9 cellular contexts compared by ENCODE assay signal in genomic region chr5:172173771-172174170, GRCh38. TPM values are rescaled to one million over a fixed set of nuclear protein-coding genes. Genes with fewer than 3 reads are reported as not detected.
A peak's percentile ranks its signal among the peaks of the same experiment; 100 is the strongest.
DNase-seq lines count a peak whose midpoint lies in the region; ATAC-seq and TF ChIP-seq lines count a peak whose summit lies in the region.
"Had no signal": no experiment of that assay in that cellular context is flagged by ENCODE, and none has a peak within 500 bp of the region (broad histone marks: within the 10 kb centered on the region; RNA-seq: fewer than 3 reads in every experiment).

No MANE protein-coding gene starts in this region.

- peak overlapping the region; percentile 72 for H3K4me2 ChIP-seq in HCT116 (ENCODE audit: low read length)

- H3K9me3 ChIP-seq in HCT116 (ENCODE audit: control insufficient read depth in 1 of 2, insufficient read depth in 1 of 2, low read depth in 1 of 2, low read length in 2 of 2), result no peaks in the 10 kb centered on the region
- no peaks in the 10 kb centered on the region for H3K9me3 ChIP-seq in HAP-1

- no peaks in the 10 kb centered on the region for H4K20me1 ChIP-seq in HCT116 (ENCODE audit: insufficient read depth)

- POLR2A ChIA-PET in HCT116 (lab: Charles Lee), result no interaction called here

- no peak for TF ChIP-seq RAD21 in HCT116 (IDR thresholded peaks at IDR 0.05; ENCODE audit: low read depth)

- peak overlapping the region; percentile 13; the same call in 1 of the 2 replicates for H3K27ac ChIP-seq in HCT116 (ENCODE audit: low read depth, low read length)

- H3K9me2 ChIP-seq in HCT116 (ENCODE audit: insufficient read depth), result no peaks in the 10 kb centered on the region

- H3K9ac ChIP-seq in HCT116 (ENCODE audit: low read length), result no peak overlapping the region

- DNase-seq in HCT116 (ENCODE audit: low read depth, low spot score) (no peak), hepatic stellate cell (ENCODE audit: low spot score) (no peak), HAP-1 (ENCODE audit: low spot score in 2 of 2) (no peak)
- DNase-seq in effector CD4-positive, alpha-beta T cell, result peak; percentile 57
- peak; percentile 57 for DNase-seq in stimulated activated CD4-positive, alpha-beta T cell treated with anti-CD3 and anti-CD28 coated beads, Interleukin-4, amount 100 ng/mL, for 1 hour

- RAD21 ChIA-PET in HCT116 (lab: Charles Lee; ENCODE audit: low non-redundant PET in 1 of 2, low total read pairs in 2 of 2, uncharacterized antibody in 2 of 2, unreplicated experiment in 2 of 2), result no interaction called here

- peaks cover 22% of the 10 kb centered on the region for H3K79me2 ChIP-seq in HCT116 (ENCODE audit: insufficient read depth, low read length)

- H3K27me3 ChIP-seq in HCT116 (ENCODE audit: insufficient read depth, low read length), result no peaks in the 10 kb centered on the region
- H3K27me3 ChIP-seq in HAP-1 (ENCODE audit: low read depth), result no peaks in the 10 kb centered on the region

- in situ Hi-C loops in HAP-1 (cut with MboI; ENCODE audit: low sequenced_read_pairs), result no loop called here

- H3K36me3 ChIP-seq in HCT116 (ENCODE audit: control insufficient read depth in 1 of 2, insufficient read depth in 2 of 2, low read length in 2 of 2), result no peaks in the 10 kb centered on the region
- no peaks in the 10 kb centered on the region for H3K36me3 ChIP-seq in HAP-1 (replicated peaks)

- intact Hi-C loops in HCT116 (cut with micrococcal nuclease), result loop anchor here (1.0 kb wide), 1 partner anchor 14 kb away; no protein-coding TSS in a partner anchor

- H2AFZ ChIP-seq in HCT116 (ENCODE audit: low read depth, low read length, poor library complexity, severe bottlenecking), result no peak overlapping the region

- ATAC-seq in HCT116 (no peak; the same call in 1 of the 2 replicates), GM19324 (IDR thresholded peaks at IDR 0.05; ENCODE audit: low FRiP score, unreplicated experiment) (no peak), GM21528 (IDR thresholded peaks at IDR 0.05; ENCODE audit: low FRiP score, unreplicated experiment) (no peak)
- peak; percentile 31 to 37 for ATAC-seq in activated CD4-positive, CD25-positive, alpha-beta regulatory T cell treated with anti-CD3 and anti-CD28 coated beads, Interleukin-2, amount 50 U/mL, for 24 hours

- no peak for TF ChIP-seq CTCF in HCT116 (IDR thresholded peaks at IDR 0.05 in 2 of 3, conservative IDR thresholded peaks at IDR 0.05 in 1 of 3; ENCODE audit: borderline replicate concordance in 1 of 3, insufficient read depth in 1 of 3, low read depth in 2 of 3, low read length in 2 of 3)

- H3K4me3 ChIP-seq in HCT116 (replicated peaks in 1 of 2; ENCODE audit: low read depth in 1 of 2, low read length in 2 of 2), result peak overlapping the region in 1 of 2 experiments; percentile 50; a peak in 2 of 4 replicates
- no peak overlapping the region for H3K4me3 ChIP-seq in HAP-1

- BruUV-seq in HCT116 (replicated peaks; lab: Mats Ljungman, UMichigan), result no TSS peak

- CTCF ChIA-PET in HCT116 (lab: Charles Lee), result no interaction called here

- TF ChIP-seq POLR2A in HCT116 (IDR thresholded peaks at IDR 0.05; ENCODE audit: borderline replicate concordance, extremely low read depth, insufficient read depth, insufficient read length), result no peak

- H3K4me1 ChIP-seq in HCT116 (ENCODE audit: control insufficient read depth in 1 of 2, insufficient read depth in 2 of 2, low read length in 2 of 2) (peaks cover 25 to 42% of the 10 kb centered on the region in 2 experiments), HAP-1 (peaks cover 9% of the 10 kb centered on the region)

TF ChIP-seq in HCT116, 20 proteins besides CTCF, POLR2A, EP300 and RAD21:
- TF ChIP-seq, protein P1, sequence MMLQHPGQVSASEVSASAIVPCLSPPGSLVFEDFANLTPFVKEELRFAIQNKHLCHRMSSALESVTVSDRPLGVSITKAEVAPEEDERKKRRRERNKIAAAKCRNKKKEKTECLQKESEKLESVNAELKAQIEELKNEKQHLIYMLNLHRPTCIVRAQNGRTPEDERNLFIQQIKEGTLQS (IDR thresholded peaks at IDR 0.05), result no peak
- TF ChIP-seq SIN3A (IDR thresholded peaks at IDR 0.05; ENCODE audit: low read depth) (no peak), YY1 (IDR thresholded peaks at IDR 0.05; ENCODE audit: extremely low read depth, insufficient replicate concordance, low read depth, low read length) (no peak), TCF7L2 (IDR thresholded peaks at IDR 0.05; ENCODE audit: borderline replicate concordance, extremely low read depth, insufficient read depth, insufficient read length) (no peak), SRF (IDR thresholded peaks at IDR 0.05; ENCODE audit: low read depth) (no peak)

RNA-seq across cellular contexts. Expression of gene STK10, which starts 14.3 kb away (rescaled TPM):
- total RNA-seq in HCT116 (2021; ENCODE audit: unreplicated experiment), result 22.9 TPM
- 14.5 and 15.3 TPM in 2 replicates for polyA plus RNA-seq in HCT116 (2012)

RNA-seq across cellular contexts. Expression of gene EFCAB9, which starts 20.2 kb away (rescaled TPM):
- total RNA-seq in HCT116 (2021; ENCODE audit: unreplicated experiment), result not detected
- not detected in 2 replicates for polyA plus RNA-seq in HCT116 (2012)
- total RNA-seq: epithelial cell of proximal tubule had no signal

Comparison
In these comparisons a context has a peak if more than half of its experiments do, and no peak if none do; other contexts are left out.
1. ATAC-seq: peak in activated CD4-positive, CD25-positive, alpha-beta regulatory T cell treated with anti-CD3 and anti-CD28 coated beads, Interleukin-2, amount 50 U/mL, for 24 hours (2 of 2); none in HCT116 (single experiment), GM19324 (single experiment) and GM21528 (single experiment).
2. DNase-seq: peak in effector CD4-positive, alpha-beta T cell (single experiment) and stimulated activated CD4-positive, alpha-beta T cell treated with anti-CD3 and anti-CD28 coated beads, Interleukin-4, amount 100 ng/mL, for 1 hour (single experiment); none in HCT116 (single experiment), hepatic stellate cell (single experiment) and HAP-1 (0 of 2).